In genomic region chr13:51935326-51936171, GRCh38 we compare ENCODE assay signal across 8 cellular contexts.
DNase-seq lines count a peak whose midpoint lies in the region; ATAC-seq and TF ChIP-seq lines count a peak whose summit lies in the region.

No MANE protein-coding gene starts in this region.

- TF ChIP-seq CTCF in BE2C (IDR thresholded peaks at IDR 0.05; ENCODE audit: low read depth, low read length) (peak; percentile 44), HEK293 (tag by site-specific recombination; IDR thresholded peaks at IDR 0.05) (no peak), astrocyte of the cerebellum (IDR thresholded peaks at IDR 0.05; ENCODE audit: low read depth, low read length, missing control alignments) (peak; percentile 14), uterus (IDR thresholded peaks at IDR 0.05) (peak in 2 of 4 experiments; percentile 8 to 15)

- DNase-seq in BE2C (no peak), astrocyte of the cerebellum (ENCODE audit: low read depth) (no peak), left lobe of liver (ENCODE audit: low spot score) (no peak), uterus (no peak), NCI-H1105 treated with DMSO at 0.1 percent for 48 hours (lab: John Stamatoyannopoulos, UW) (no peak)
- DNase-seq in stimulated activated naive CD8-positive, alpha-beta T cell treated with anti-CD3 and anti-CD28 coated beads, Interleukin-15, Interleukin-2, amounts not matched to agents 100 U/mL and 50 U/mL, for 24 hours, result no peak

- no peak for TF ChIP-seq POLR2A in uterus (IDR thresholded peaks at IDR 0.05)

- H3K9me3 ChIP-seq in BE2C (no peaks in the 10 kb centered on the region), HEK293 (ENCODE audit: control insufficient read depth, insufficient read depth, low read depth, low read length) (no peaks in the 10 kb centered on the region), uterus (no peaks in the 10 kb centered on the region)

- no peaks in the 10 kb centered on the region for H3K27me3 ChIP-seq in BE2C
- H3K27me3 ChIP-seq in uterus, result no peaks in the 10 kb centered on the region

- POLR2A ChIA-PET in HEK293 (lab: Yijun Ruan, JAX), result no interaction called here

- intact Hi-C loops in uterus (cut with DNase I; ENCODE audit: low total_unique reads), result no loop called here

- ATAC-seq in left lobe of liver (peak; percentile 42), GM18519 (IDR thresholded peaks at IDR 0.05; ENCODE audit: low FRiP score, unreplicated experiment) (no peak)
- ATAC-seq in stimulated activated naive CD8-positive, alpha-beta T cell treated with anti-CD3 and anti-CD28 coated beads, Interleukin-15, Interleukin-2, amounts not matched to agents 100 U/mL and 50 U/mL, for 24 hours, result no peak

- CTCF ChIA-PET in HEK293 (lab: Yijun Ruan, JAX), result interaction anchor here (0.6 to 1.5 kb wide), 8 partner anchors 9 to 192 kb away, joined by 3 to 7 read pairs (median 4); no protein-coding TSS in a partner anchor

- in situ Hi-C loops in astrocyte of the cerebellum (cut with HindIII; ENCODE audit: low sequenced_read_pairs), result no loop called here

- H3K4me3 ChIP-seq in BE2C (ENCODE audit: low read depth, low read length) (no peak overlapping the region), HEK293 (ENCODE audit: low read depth, low read length) (no peak overlapping the region), astrocyte of the cerebellum (ENCODE audit: low read depth, low read length) (no peak overlapping the region), uterus (no peak overlapping the region)

- H3K27ac ChIP-seq in HEK293 (ENCODE audit: extremely low read depth, low read depth, low read length) (no peak overlapping the region), uterus (no peak overlapping the region)

- H3K4me1 ChIP-seq in BE2C, result no peaks in the 10 kb centered on the region
- H3K4me1 ChIP-seq in HEK293 (ENCODE audit: control insufficient read depth, insufficient read depth, low read length), result no peaks in the 10 kb centered on the region
- H3K4me1 ChIP-seq in uterus, result no peaks in the 10 kb centered on the region

- no peaks in the 10 kb centered on the region for H3K36me3 ChIP-seq in BE2C
- H3K36me3 ChIP-seq in HEK293 (ENCODE audit: control insufficient read depth in 2 of 2, insufficient read depth in 1 of 2, low read length in 2 of 2), result peaks cover 0 to 18% of the 10 kb centered on the region in 2 experiments; a peak in 1 of 3 replicates
- H3K36me3 ChIP-seq in uterus, result no peaks in the 10 kb centered on the region

TF ChIP-seq in HEK293, 187 proteins besides CTCF, POLR2A, EP300 and RAD21:
- no peak for TF ChIP-seq KLF17 (tag by site-specific recombination; IDR thresholded peaks at IDR 0.05)
- 0 out of 2 replicates have a peak, but pooled peaks have one; percentile 19 for TF ChIP-seq SCRT2 (tag by site-specific recombination; IDR thresholded peaks at IDR 0.05)
- peak; percentile 49; the same call in 1 of the 2 replicates for TF ChIP-seq BCL6B (tag by site-specific recombination; IDR thresholded peaks at IDR 0.05)
- peak; percentile 94 for TF ChIP-seq EGR2 (tag by site-specific recombination; IDR thresholded peaks at IDR 0.05; ENCODE audit: low read depth)
- no peak for TF ChIP-seq OSR2 (tag by site-specific recombination; IDR thresholded peaks at IDR 0.05)
- peak; percentile 94 for TF ChIP-seq ZFHX2 (tag by site-specific recombination; conservative IDR thresholded peaks at IDR 0.05)
